ENCODE assay signal across 8 cellular contexts in the genomic region with DNA sequence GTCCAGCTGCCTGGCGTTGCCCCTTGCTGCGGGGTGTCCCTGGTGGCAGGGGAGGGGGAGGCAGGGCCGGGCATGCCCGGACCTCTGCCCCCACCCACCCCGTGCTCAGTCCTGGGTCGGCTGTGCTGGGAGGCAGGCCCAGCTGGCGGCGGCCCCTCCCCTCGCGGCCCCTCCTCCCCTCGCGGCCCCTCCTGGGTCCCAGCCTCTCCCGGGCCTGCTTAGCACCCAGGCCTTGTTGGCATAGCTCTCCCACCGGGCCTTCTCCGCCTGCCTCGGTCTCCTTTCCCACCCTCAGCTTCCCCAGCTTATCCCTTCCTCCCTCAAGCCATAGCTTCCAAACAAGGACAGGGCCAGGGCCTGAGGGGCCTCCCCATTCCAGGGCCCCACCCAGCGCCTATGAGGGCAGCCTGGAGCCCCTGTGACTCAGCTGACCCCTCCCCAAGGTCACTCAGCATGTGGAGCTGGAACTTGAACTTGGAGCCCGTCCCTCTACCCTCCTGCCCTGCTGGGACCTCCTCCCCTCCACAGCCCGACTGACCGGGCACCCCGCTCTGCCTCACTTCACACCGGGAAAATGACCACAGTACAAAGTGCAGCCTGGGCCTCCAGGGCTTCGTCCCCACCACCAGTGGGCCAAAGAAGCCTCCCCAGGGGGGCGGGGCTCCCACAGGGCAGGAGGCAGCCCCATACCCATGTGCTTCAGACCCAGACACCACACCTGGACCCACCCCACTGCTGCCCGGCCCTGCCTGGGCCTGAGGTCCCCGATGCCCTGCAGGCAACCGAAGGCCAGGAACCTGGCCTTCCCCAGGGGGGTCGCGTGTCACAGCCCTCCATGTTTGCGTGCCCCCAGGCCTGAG. TPM values are rescaled to one million over a fixed set of nuclear protein-coding genes. Genes with fewer than 3 reads are reported as not detected.
A peak's percentile ranks its signal among the peaks of the same experiment; 100 is the strongest.
DNase-seq lines count a peak whose midpoint lies in the region; ATAC-seq and TF ChIP-seq lines count a peak whose summit lies in the region.

No MANE protein-coding gene starts in this region.

- peak overlapping the region; percentile 54 for H2AFZ ChIP-seq in mammary epithelial cell (ENCODE audit: low read depth, low read length)

- 8% methylated on average over 20 of the region's 30 CpGs for WGBS in mammary epithelial cell (ENCODE audit: low coverage, missing lambda C conversion rate)

- H3K4me1 Mint-ChIP-seq in HFFc6 (ENCODE audit: low read depth) (peaks cover 11% of the 10 kb centered on the region; the same call in 1 of the 2 replicates), glutamatergic neuron (ENCODE audit: low read depth, unreplicated experiment) (peaks cover 2% of the 10 kb centered on the region)
- H3K4me1 Mint-ChIP-seq in effector memory CD8-positive, alpha-beta T cell (ENCODE audit: low read depth in 2 of 2), result peaks cover 3 to 13% of the 10 kb centered on the region in 2 donors

- H3K4me2 ChIP-seq in mammary epithelial cell (ENCODE audit: insufficient read depth, low read depth, low read length), result peak overlapping the region; percentile 90

- H3K4me1 ChIP-seq in mammary epithelial cell (ENCODE audit: insufficient read depth, low read length) (peaks cover 70% of the 10 kb centered on the region), tibial artery (peaks cover 0 to 70% (median 39%) of the 10 kb centered on the region in 4 donors)

- DNase-seq in HFFc6 (no peak), mammary epithelial cell (peak; percentile 53), left lobe of liver (ENCODE audit: low spot score) (peak; percentile 93), tibial artery (peak in 1 of 2 donors; percentile 79), T-helper 2 cell (no peak), glutamatergic neuron (no peak)
- DNase-seq in effector memory CD8-positive, alpha-beta T cell, result no peak

- TF ChIP-seq CTCF in HFFc6 (IDR thresholded peaks at IDR 0.05) (peak; percentile 60), mammary epithelial cell (conservative IDR thresholded peaks at IDR 0.05 in 1 of 2, IDR thresholded peaks at IDR 0.05 in 1 of 2; ENCODE audit: extremely low read depth in 1 of 2, insufficient read depth in 1 of 2, low read depth in 1 of 2, low read length in 2 of 2) (peak in 1 of 2 donors; percentile 32), tibial artery (IDR thresholded peaks at IDR 0.05) (no peak), glutamatergic neuron (IDR thresholded peaks at IDR 0.05; ENCODE audit: partially characterized antibody, unreplicated experiment) (no peak)

- CTCF ChIA-PET in mammary epithelial cell (lab: Charles Lee; ENCODE audit: low non-redundant PET), result interaction anchor here (0.6 kb wide), 1 partner anchor 19 kb away, joined by 4 read pairs; no protein-coding TSS in a partner anchor

- H3K27ac Mint-ChIP-seq in HFFc6, result peak overlapping the region; percentile 82
- H3K27ac Mint-ChIP-seq in effector memory CD8-positive, alpha-beta T cell, result no peak overlapping the region
- H3K27ac Mint-ChIP-seq in glutamatergic neuron (ENCODE audit: unreplicated experiment), result no peak overlapping the region

- H3K4me3 Mint-ChIP-seq in HFFc6 (peak overlapping the region; percentile 86), glutamatergic neuron (ENCODE audit: unreplicated experiment) (no peak overlapping the region)
- H3K4me3 Mint-ChIP-seq in effector memory CD8-positive, alpha-beta T cell, result peak overlapping the region in 1 of 2 donors; percentile 50

- peaks cover 94% of the 10 kb centered on the region for H3K79me2 ChIP-seq in mammary epithelial cell (ENCODE audit: insufficient read depth, low read length)

- H3K36me3 Mint-ChIP-seq in HFFc6 (ENCODE audit: low read depth), result no peaks in the 10 kb centered on the region
- no peaks in the 10 kb centered on the region for H3K36me3 Mint-ChIP-seq in effector memory CD8-positive, alpha-beta T cell (ENCODE audit: insufficient read depth)
- H3K36me3 Mint-ChIP-seq in glutamatergic neuron (ENCODE audit: unreplicated experiment), result no peaks in the 10 kb centered on the region

- H3K36me3 ChIP-seq in mammary epithelial cell (ENCODE audit: insufficient read depth, low read length), result peaks cover 7% of the 10 kb centered on the region
- H3K36me3 ChIP-seq in tibial artery, result peaks cover 0 to 11% (median 9%) of the 10 kb centered on the region in 3 donors

- TSS peak; percentile 11 for BruUV-seq in mammary epithelial cell (replicated peaks; lab: Mats Ljungman, UMichigan)

- ATAC-seq in left lobe of liver (peak; percentile 54), HG02870 (IDR thresholded peaks at IDR 0.05; ENCODE audit: unreplicated experiment) (no peak)
- no peak for ATAC-seq in effector memory CD8-positive, alpha-beta T cell (replicated peaks)

- intact Hi-C loops in mammary epithelial cell (cut with micrococcal nuclease), result no loop called here
- intact Hi-C loops in tibial artery (cut with DNase I; ENCODE audit: low total_unique reads), result no loop called here

- peaks cover 2% of the 10 kb centered on the region; the same call in 1 of the 2 replicates for H3K27me3 Mint-ChIP-seq in HFFc6 (ENCODE audit: insufficient read depth)
- peaks cover 24 to 47% of the 10 kb centered on the region in 2 donors for H3K27me3 Mint-ChIP-seq in effector memory CD8-positive, alpha-beta T cell
- peaks cover 8% of the 10 kb centered on the region for H3K27me3 Mint-ChIP-seq in glutamatergic neuron (ENCODE audit: unreplicated experiment)

- H3K9me3 ChIP-seq in mammary epithelial cell (replicated peaks; ENCODE audit: insufficient read depth, low read length) (no peaks in the 10 kb centered on the region), tibial artery (no peaks in the 10 kb centered on the region)

- peak overlapping the region; percentile 58 to 95 (median 92) for H3K4me3 ChIP-seq in mammary epithelial cell (replicated peaks in 1 of 3; ENCODE audit: insufficient read depth in 1 of 3, low read depth in 2 of 3, low read length in 3 of 3)
- peak overlapping the region; percentile 59 to 63 for H3K4me3 ChIP-seq in tibial artery

- H3K9me3 Mint-ChIP-seq in HFFc6 (no peaks in the 10 kb centered on the region), glutamatergic neuron (ENCODE audit: unreplicated experiment) (peaks cover 6% of the 10 kb centered on the region)
- H3K9me3 Mint-ChIP-seq in effector memory CD8-positive, alpha-beta T cell, result no peaks in the 10 kb centered on the region

- dilution Hi-C loops in mammary epithelial cell (cut with HindIII; ENCODE audit: low sequenced_read_pairs), result no loop called here

- H3K27me3 ChIP-seq in mammary epithelial cell (ENCODE audit: insufficient read depth, low read length), result no peaks in the 10 kb centered on the region
- H3K27me3 ChIP-seq in tibial artery, result peaks cover 0 to 50% of the 10 kb centered on the region in 2 donors

- H3K27ac ChIP-seq in mammary epithelial cell (ENCODE audit: insufficient read depth, low read depth, low read length) (peak overlapping the region; percentile 61), tibial artery (peak overlapping the region; percentile 80 to 86)

- in situ Hi-C loops in mammary epithelial cell (cut with MboI; ENCODE audit: low sequenced_read_pairs in 2 of 2), result no loop called here

- H3K9ac ChIP-seq in mammary epithelial cell (ENCODE audit: insufficient read depth, low read length), result peak overlapping the region; percentile 72

- H4K20me1 ChIP-seq in mammary epithelial cell (ENCODE audit: insufficient read depth, low read length), result no peaks in the 10 kb centered on the region

RNA-seq across cellular contexts. Expression of a gene that starts 1.2 kb away (rescaled TPM):
- 10 to 100 TPM; 55.5 to 70.1 (median 65.1) TPM for total RNA-seq in HFFc6 (2021; fragmentation: NEBNext Ultra II Directional; extraction: Animal tissue kit (Norgen Biotek cat#: 25700))
- total RNA-seq in mammary epithelial cell (100 to 1,000 TPM; 202 to 214 TPM), left lobe of liver (190 TPM), glutamatergic neuron (ENCODE audit: unreplicated experiment) (12.7 TPM)
- polyA plus RNA-seq in mammary epithelial cell, result 140 TPM
- 75.0 TPM for polyA minus RNA-seq in mammary epithelial cell

RNA-seq across cellular contexts. Expression of a gene that starts 11.6 kb away (rescaled TPM):
- total RNA-seq in HFFc6 (2021; fragmentation: NEBNext Ultra II Directional; extraction: Animal tissue kit (Norgen Biotek cat#: 25700)), result 10 to 100 TPM; 16.9 to 24.5 (median 19.3) TPM
- total RNA-seq in mammary epithelial cell, result 10 to 100 TPM; 10.0 to 22.5 TPM
- polyA plus RNA-seq in mammary epithelial cell, result 9.6 TPM
- 1.6 TPM for polyA minus RNA-seq in mammary epithelial cell
- 16.8 TPM for total RNA-seq in left lobe of liver
- 29.7 TPM for total RNA-seq in glutamatergic neuron (ENCODE audit: unreplicated experiment)

RNA-seq across cellular contexts. Expression of a gene that starts 12.2 kb away (rescaled TPM):
- total RNA-seq in HFFc6 (2021; fragmentation: NEBNext Ultra II Directional; extraction: Animal tissue kit (Norgen Biotek cat#: 25700)), result 10 to 100 TPM; 32.2 to 48.1 (median 34.6) TPM
- total RNA-seq in mammary epithelial cell (10 to 100 TPM; 31.2 to 32.0 TPM), left lobe of liver (14.8 TPM), glutamatergic neuron (ENCODE audit: unreplicated experiment) (51.5 TPM)
- polyA plus RNA-seq in mammary epithelial cell, result 15.2 TPM
- polyA minus RNA-seq in mammary epithelial cell, result 28.2 TPM

RNA-seq across cellular contexts. Expression of a gene that starts 40.1 kb away (rescaled TPM):
- 100 to 1,000 TPM; 230 to 351 (median 300) TPM for total RNA-seq in HFFc6 (2021; fragmentation: NEBNext Ultra II Directional; extraction: Animal tissue kit (Norgen Biotek cat#: 25700))
- total RNA-seq in mammary epithelial cell, result 100 to 1,000 TPM; 102 to 140 TPM
- polyA plus RNA-seq in mammary epithelial cell, result 142 TPM
- 102 TPM for polyA minus RNA-seq in mammary epithelial cell
- total RNA-seq in left lobe of liver, result 147 TPM
- total RNA-seq in glutamatergic neuron (ENCODE audit: unreplicated experiment), result 182 TPM

Comparison
In these comparisons a context has a peak if more than half of its experiments do, and no peak if none do; other contexts are left out.
1. DNase-seq: peak in mammary epithelial cell (single experiment) and left lobe of liver (single experiment); none in HFFc6 (single experiment), T-helper 2 cell (0 of 5), effector memory CD8-positive, alpha-beta T cell (0 of 3) and glutamatergic neuron (single experiment).